8 cellular contexts compared by ENCODE assay signal in the genomic region with DNA sequence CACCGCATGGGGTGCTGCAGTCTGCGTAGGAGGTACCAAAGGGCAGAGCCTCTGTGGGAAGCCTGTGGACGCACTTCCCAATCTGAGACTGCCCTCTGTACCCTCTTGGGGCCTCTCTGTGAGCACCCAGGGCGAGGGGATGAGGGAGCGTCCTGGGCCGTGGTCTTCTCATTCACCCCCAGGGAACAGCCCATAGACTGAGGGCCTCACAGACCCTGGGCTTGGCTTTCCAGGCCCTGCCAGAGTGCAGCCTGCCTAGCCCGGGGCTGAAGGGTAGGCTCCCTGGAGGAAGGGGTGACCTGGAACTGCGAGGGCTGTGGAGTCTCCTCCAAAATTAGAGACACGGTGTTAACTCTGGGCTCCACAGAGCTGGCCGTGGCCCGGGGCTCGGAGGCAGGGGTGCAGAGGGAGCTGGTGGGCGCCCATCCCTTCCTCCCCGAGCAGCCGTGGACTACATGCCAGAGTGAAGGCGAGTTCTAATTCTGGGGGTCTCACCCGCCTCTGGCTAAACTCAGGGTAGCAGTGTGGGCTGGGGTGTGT. TPM values are rescaled to one million over a fixed set of nuclear protein-coding genes. Genes with fewer than 3 reads are reported as not detected.
A peak's percentile ranks its signal among the peaks of the same experiment; 100 is the strongest.
DNase-seq lines count a peak whose midpoint lies in the region; ATAC-seq and TF ChIP-seq lines count a peak whose summit lies in the region.

No MANE protein-coding gene starts in this region.

- no peak for ATAC-seq in activated naive CD8-positive, alpha-beta T cell treated with anti-CD3 and anti-CD28 coated beads, Interleukin-2, amount 50 U/mL, for 24 hours
- ATAC-seq in memory B cell (ENCODE audit: low read depth): no peak
- no peak for ATAC-seq in GM21447 (IDR thresholded peaks at IDR 0.05; ENCODE audit: unreplicated experiment)

- H3K9me3 Mint-ChIP-seq in activated naive CD8-positive, alpha-beta T cell (ENCODE audit: low read depth): no peaks in the 10 kb centered on the region
- H3K9me3 Mint-ChIP-seq in activated naive CD8-positive, alpha-beta T cell treated with anti-CD3 and anti-CD28 coated beads, Interleukin-2, amount 50 U/mL, for 24 hours: no peaks in the 10 kb centered on the region
- no peaks in the 10 kb centered on the region for H3K9me3 Mint-ChIP-seq in memory B cell

- H3K27ac ChIP-seq in uterus: peak overlapping the region; percentile 44 to 51

- no peak for TF ChIP-seq CTCF in uterus (IDR thresholded peaks at IDR 0.05)

- no peak for DNase-seq in activated naive CD8-positive, alpha-beta T cell treated with anti-CD3 and anti-CD28 coated beads, Interleukin-2, amount 50 U/mL, for 24 hours
- DNase-seq in adipocyte (ENCODE audit: low read depth) (no peak), memory B cell (ENCODE audit: low spot score in 2 of 2) (no peak), uterus (no peak), hypothalamus (lab: John Stamatoyannopoulos, UW) (no peak), NCI-H1105 treated with DMSO at 0.1 percent for 48 hours (lab: John Stamatoyannopoulos, UW) (no peak)

- intact Hi-C loops in uterus (cut with DNase I; ENCODE audit: low total_unique reads): no loop called here

- no peaks in the 10 kb centered on the region for H3K36me3 Mint-ChIP-seq in activated naive CD8-positive, alpha-beta T cell
- H3K36me3 Mint-ChIP-seq in activated naive CD8-positive, alpha-beta T cell treated with anti-CD3 and anti-CD28 coated beads, Interleukin-2, amount 50 U/mL, for 24 hours (ENCODE audit: low read depth): no peaks in the 10 kb centered on the region
- H3K36me3 Mint-ChIP-seq in memory B cell: no peaks in the 10 kb centered on the region

- H3K27ac Mint-ChIP-seq in activated naive CD8-positive, alpha-beta T cell: peak overlapping the region; percentile 86
- H3K27ac Mint-ChIP-seq in activated naive CD8-positive, alpha-beta T cell treated with anti-CD3 and anti-CD28 coated beads, Interleukin-2, amount 50 U/mL, for 24 hours: no peak overlapping the region
- peak overlapping the region; percentile 85 for H3K27ac Mint-ChIP-seq in memory B cell

- H3K36me3 ChIP-seq in adipocyte (ENCODE audit: control insufficient read depth, insufficient read depth, low read length, severe bottlenecking) (peaks cover 5% of the 10 kb centered on the region), uterus (no peaks in the 10 kb centered on the region)

- H3K4me3 Mint-ChIP-seq in activated naive CD8-positive, alpha-beta T cell: peak overlapping the region; percentile 42
- H3K4me3 Mint-ChIP-seq in activated naive CD8-positive, alpha-beta T cell treated with anti-CD3 and anti-CD28 coated beads, Interleukin-2, amount 50 U/mL, for 24 hours: no peak overlapping the region
- peak overlapping the region; percentile 60 for H3K4me3 Mint-ChIP-seq in memory B cell

- peaks cover 14% of the 10 kb centered on the region for H3K27me3 ChIP-seq in adipocyte (replicated peaks; ENCODE audit: control insufficient read depth, insufficient read depth, low read length)
- H3K27me3 ChIP-seq in uterus: no peaks in the 10 kb centered on the region

- peak overlapping the region; percentile 16 for H3K4me3 ChIP-seq in adipocyte (ENCODE audit: low read length)
- no peak overlapping the region for H3K4me3 ChIP-seq in uterus

- peaks cover 38% of the 10 kb centered on the region for H3K4me1 Mint-ChIP-seq in activated naive CD8-positive, alpha-beta T cell (ENCODE audit: low read depth)
- peaks cover 25% of the 10 kb centered on the region for H3K4me1 Mint-ChIP-seq in activated naive CD8-positive, alpha-beta T cell treated with anti-CD3 and anti-CD28 coated beads, Interleukin-2, amount 50 U/mL, for 24 hours
- H3K4me1 Mint-ChIP-seq in memory B cell: peaks cover 25% of the 10 kb centered on the region

- H3K9me3 ChIP-seq in adipocyte (ENCODE audit: control insufficient read depth, low read length): no peaks in the 10 kb centered on the region
- no peaks in the 10 kb centered on the region for H3K9me3 ChIP-seq in uterus

- H3K4me1 ChIP-seq in adipocyte (ENCODE audit: control insufficient read depth, insufficient read depth, low read length) (peaks cover 10% of the 10 kb centered on the region), uterus (peaks cover 0 to 10% of the 10 kb centered on the region in 2 donors)

- H3K9ac ChIP-seq in adipocyte (ENCODE audit: low read length): peak overlapping the region; percentile 54

- TF ChIP-seq POLR2A in uterus (IDR thresholded peaks at IDR 0.05): no peak

- H3K27me3 Mint-ChIP-seq in activated naive CD8-positive, alpha-beta T cell: no peaks in the 10 kb centered on the region
- no peaks in the 10 kb centered on the region for H3K27me3 Mint-ChIP-seq in activated naive CD8-positive, alpha-beta T cell treated with anti-CD3 and anti-CD28 coated beads, Interleukin-2, amount 50 U/mL, for 24 hours
- H3K27me3 Mint-ChIP-seq in memory B cell: no peaks in the 10 kb centered on the region

RNA-seq across cellular contexts. Expression of gene SPTBN5, which starts 0.5 kb away (rescaled TPM):
- under 1 TPM in 3 of 4 donors, not detected in 1; 0.51 to 0.76 (median 0.61) TPM for total RNA-seq in uterus

RNA-seq across cellular contexts. Expression of gene PLA2G4B, which starts 55.7 kb away (rescaled TPM):
- total RNA-seq in uterus: 10 to 100 TPM in 1 of 4 donors, 1 to 10 TPM in 3; 3.5 to 91.2 (median 7.1) TPM
